ENCODE assay signal across 27 cellular contexts in genomic region chr16:84055801-84056634, GRCh38. TPM values are rescaled to one million over a fixed set of nuclear protein-coding genes. Genes with fewer than 3 reads are reported as not detected.
DNase-seq lines count a peak whose midpoint lies in the region; ATAC-seq lines count a peak whose summit lies in the region.
"Had no signal": no experiment of that assay in that cellular context is flagged by ENCODE, and none has a peak within 500 bp of the region (broad histone marks: within the 10 kb centered on the region; RNA-seq: fewer than 3 reads in every experiment).

No MANE protein-coding gene starts in this region.

- H3K4me1 Mint-ChIP-seq in memory B cell = no peaks in the 10 kb centered on the region
- H3K4me1 Mint-ChIP-seq: activated naive CD4-positive, alpha-beta T cell treated with anti-CD3 and anti-CD28 coated beads, Interleukin-2, amount 50 U/mL, for 24 hours had no signal

- DNase-seq in DMS 273 (lab: John Stamatoyannopoulos, UW; ENCODE audit: unreplicated experiment) = peak; percentile 41
- DNase-seq in DMS 273 treated with DMSO at 0.1 percent for 48 hours (lab: John Stamatoyannopoulos, UW) = no peak
- peak; percentile 43 for DNase-seq in ecto neural progenitor cell (ENCODE audit: low spot score)
- no peak for DNase-seq in memory B cell (ENCODE audit: low spot score in 2 of 2)
- DNase-seq in nucleus accumbens (lab: John Stamatoyannopoulos, UW) = no peak
- DNase-seq in SIG-M5 (lab: John Stamatoyannopoulos, UW) = no peak
- DNase-seq in middle frontal gyrus (ENCODE audit: extremely low spot score, low spot score) = no peak
- DNase-seq: activated CD4-positive, alpha-beta T cell treated with anti-CD3 and anti-CD28 coated beads, Interleukin-2, amount 50 U/mL, for 48 hours; BE2C; Calu3; foreskin melanocyte; HCEC 1CT; left colon; NCI-H1417 treated with DMSO at 0.1 percent for 48 hours; OCI-M1; stimulated activated CD4-positive, alpha-beta T cell treated with anti-CD3 and anti-CD28 coated beads, Interleukin-2, amount 100 ng/mL, for 24 hours; T-helper 2 cell had no signal

- H3K27ac ChIP-seq in temporal lobe (ENCODE audit: low read depth, low read length) = peak overlapping the region; percentile 2
- H3K27ac ChIP-seq: 22Rv1, breast epithelium, neutrophil, SJSA1, VCaP had no signal

- H3K27me3 Mint-ChIP-seq in memory B cell = no peaks in the 10 kb centered on the region
- H3K27me3 Mint-ChIP-seq: activated naive CD4-positive, alpha-beta T cell treated with anti-CD3 and anti-CD28 coated beads, Interleukin-2, amount 50 U/mL, for 24 hours; stimulated activated naive CD8-positive, alpha-beta T cell treated with anti-CD3 and anti-CD28 coated beads, Interleukin-15, Interleukin-2, amounts not matched to agents 100 ng/mL and 50 ng/mL, for 24 hours had no signal

- peak overlapping the region; percentile 24 for H3K27ac Mint-ChIP-seq in memory B cell
- H3K27ac Mint-ChIP-seq: activated naive CD4-positive, alpha-beta T cell treated with anti-CD3 and anti-CD28 coated beads, Interleukin-2, amount 50 U/mL, for 24 hours; stimulated activated naive CD8-positive, alpha-beta T cell treated with anti-CD3 and anti-CD28 coated beads, Interleukin-15, Interleukin-2, amounts not matched to agents 100 ng/mL and 50 ng/mL, for 24 hours had no signal

- ATAC-seq in memory B cell (ENCODE audit: low read depth) = no peak
- ATAC-seq: left colon had no signal

- no peaks in the 10 kb centered on the region for H3K9me3 Mint-ChIP-seq in memory B cell
- H3K9me3 Mint-ChIP-seq: activated naive CD4-positive, alpha-beta T cell treated with anti-CD3 and anti-CD28 coated beads, Interleukin-2, amount 50 U/mL, for 24 hours; stimulated activated naive CD8-positive, alpha-beta T cell treated with anti-CD3 and anti-CD28 coated beads, Interleukin-15, Interleukin-2, amounts not matched to agents 100 ng/mL and 50 ng/mL, for 24 hours had no signal

- no peak overlapping the region for H3K4me3 Mint-ChIP-seq in memory B cell
- H3K4me3 Mint-ChIP-seq: activated naive CD4-positive, alpha-beta T cell treated with anti-CD3 and anti-CD28 coated beads, Interleukin-2, amount 50 U/mL, for 24 hours; stimulated activated naive CD8-positive, alpha-beta T cell treated with anti-CD3 and anti-CD28 coated beads, Interleukin-15, Interleukin-2, amounts not matched to agents 100 ng/mL and 50 ng/mL, for 24 hours had no signal

- peaks cover 49% of the 10 kb centered on the region for H3K36me3 Mint-ChIP-seq in memory B cell

RNA-seq across cellular contexts. Expression of gene SLC38A8, which starts 13.4 kb away (rescaled TPM):
- total RNA-seq in temporal lobe = not detected
- total RNA-seq: breast epithelium, Calu3, epithelial cell of proximal tubule, left colon, SJSA1, urinary bladder had no signal

Comparison
In these comparisons a context has a peak if more than half of its experiments do, and no peak if none do; other contexts are left out.
1. DNase-seq: peak in DMS 273 (single experiment) and ecto neural progenitor cell (single experiment); none in DMS 273 treated with DMSO at 0.1 percent for 48 hours (single experiment), memory B cell (0 of 2), nucleus accumbens (0 of 56), SIG-M5 (single experiment) and middle frontal gyrus (single experiment).